ENCODE assay signal across 8 cellular contexts in genomic region chr11:13669544-13670488, GRCh38. TPM values are rescaled to one million over a fixed set of nuclear protein-coding genes. Genes with fewer than 3 reads are reported as not detected.
DNase-seq lines count a peak whose midpoint lies in the region; ATAC-seq and TF ChIP-seq lines count a peak whose summit lies in the region.

No MANE protein-coding gene starts in this region.

- peak overlapping the region; percentile 90 for H3K4me3 Mint-ChIP-seq in activated CD4-positive, alpha-beta memory T cell treated with anti-CD3 and anti-CD28 coated beads for 36 hours

- no peaks in the 10 kb centered on the region for H3K36me3 ChIP-seq in hepatocyte (replicated peaks; ENCODE audit: insufficient read depth, low read depth)
- no peaks in the 10 kb centered on the region for H3K36me3 ChIP-seq in subcutaneous abdominal adipose tissue (ENCODE audit: control insufficient read depth in 5 of 5, insufficient read depth in 5 of 5, low read length in 5 of 5)

- peaks cover 21% of the 10 kb centered on the region for H4K20me1 ChIP-seq in hepatocyte (ENCODE audit: insufficient read depth, poor library complexity, severe bottlenecking)

- peak overlapping the region; percentile 16 to 88 (median 78) for H3K9ac ChIP-seq in subcutaneous abdominal adipose tissue (ENCODE audit: low read length in 5 of 5)

- 62% methylated on average over 18 of the region's 18 CpGs for WGBS in hepatocyte (ENCODE audit: low lambda C conversion rate, missing lambda C conversion rate)

- H2AFZ ChIP-seq in hepatocyte = peak overlapping the region; percentile 41

- no peaks in the 10 kb centered on the region for H3K27me3 ChIP-seq in hepatocyte
- H3K27me3 ChIP-seq in subcutaneous abdominal adipose tissue (ENCODE audit: control insufficient read depth in 5 of 5, insufficient read depth in 4 of 5, low read length in 5 of 5) = no peaks in the 10 kb centered on the region

- POLR2A ChIA-PET in activated CD4-positive, alpha-beta memory T cell treated with anti-CD3 and anti-CD28 coated beads for 36 hours (lab: Charles Lee) = interaction anchor here (1.3 kb wide), 1 partner anchor 24 kb away, joined by 3 read pairs; no protein-coding TSS in a partner anchor

- no peaks in the 10 kb centered on the region for H3K27me3 Mint-ChIP-seq in activated CD4-positive, alpha-beta memory T cell treated with anti-CD3 and anti-CD28 coated beads for 36 hours

- H3K4me1 ChIP-seq in hepatocyte (ENCODE audit: insufficient read depth) = peaks cover 16% of the 10 kb centered on the region
- H3K4me1 ChIP-seq in subcutaneous abdominal adipose tissue (ENCODE audit: control insufficient read depth in 5 of 5, insufficient read depth in 5 of 5, low read length in 5 of 5) = peaks cover 2 to 26% (median 23%) of the 10 kb centered on the region in 5 donors

- H3K9me2 ChIP-seq in hepatocyte (replicated peaks; ENCODE audit: insufficient read depth) = no peaks in the 10 kb centered on the region

- CTCF ChIA-PET in activated CD4-positive, alpha-beta memory T cell treated with anti-CD3 and anti-CD28 coated beads for 36 hours (lab: Charles Lee) = interaction anchor here (1.0 kb wide), 1 partner anchor 182 kb away, joined by 4 read pairs; no protein-coding TSS in a partner anchor

- no peak for TF ChIP-seq CTCF in hepatocyte (IDR thresholded peaks at IDR 0.05; ENCODE audit: poor library complexity)

- H3K27ac ChIP-seq in hepatocyte = peak overlapping the region; percentile 82
- peak overlapping the region; percentile 71 for H3K27ac ChIP-seq in subcutaneous abdominal adipose tissue (ENCODE audit: low read depth, low read length)

- peaks cover 59% of the 10 kb centered on the region for H3K79me2 ChIP-seq in hepatocyte

- peak; percentile 30 for DNase-seq in Right ventricle myocardium inferior (ENCODE audit: missing footprints)
- no peak for DNase-seq in Right ventricle myocardium superior
- DNase-seq in activated CD4-positive, alpha-beta memory T cell treated with anti-CD3 and anti-CD28 coated beads for 36 hours = peak; percentile 29
- DNase-seq in hepatocyte (ENCODE audit: low spot score) = no peak
- DNase-seq in GM19240 (ENCODE audit: insufficient read length, low spot score) = no peak

- ATAC-seq in Right ventricle myocardium inferior = no peak
- ATAC-seq in Right ventricle myocardium superior (ENCODE audit: poor library complexity) = no peak
- ATAC-seq in GM18861 (IDR thresholded peaks at IDR 0.05; ENCODE audit: unreplicated experiment) = no peak
- no peak for ATAC-seq in HG03095 (IDR thresholded peaks at IDR 0.05; ENCODE audit: unreplicated experiment)

- peaks cover 12% of the 10 kb centered on the region for H3K36me3 Mint-ChIP-seq in activated CD4-positive, alpha-beta memory T cell treated with anti-CD3 and anti-CD28 coated beads for 36 hours

- H3K4me1 Mint-ChIP-seq in activated CD4-positive, alpha-beta memory T cell treated with anti-CD3 and anti-CD28 coated beads for 36 hours (ENCODE audit: low read depth) = peaks cover 45% of the 10 kb centered on the region

- peak overlapping the region; percentile 46 for H3K4me3 ChIP-seq in hepatocyte
- peak overlapping the region; percentile 71 to 89 (median 84) for H3K4me3 ChIP-seq in subcutaneous abdominal adipose tissue (ENCODE audit: low read depth in 1 of 5, low read length in 5 of 5)

- peak overlapping the region; percentile 87 for H3K27ac Mint-ChIP-seq in activated CD4-positive, alpha-beta memory T cell treated with anti-CD3 and anti-CD28 coated beads for 36 hours

- intact Hi-C loops in Right ventricle myocardium inferior (cut with DNase I) = loop anchor here (2.0 kb wide), 1 partner anchor 207 kb away; the partner anchor contains the start of gene BTBD10
- intact Hi-C loops in Right ventricle myocardium superior (cut with DNase I) = no loop called here
- intact Hi-C loops in activated CD4-positive, alpha-beta memory T cell treated with anti-CD3 and anti-CD28 coated beads for 36 hours (cut with micrococcal nuclease) = loop anchor here (2.0 to 10.0 kb wide), 6 partner anchors 199 to 998 kb away; partner anchors contain the start of genes BMAL1, SPON1 and TEAD1

- H3K9me3 Mint-ChIP-seq in activated CD4-positive, alpha-beta memory T cell treated with anti-CD3 and anti-CD28 coated beads for 36 hours = no peaks in the 10 kb centered on the region

- H3K9me3 ChIP-seq in hepatocyte (ENCODE audit: low read depth) (no peaks in the 10 kb centered on the region), subcutaneous abdominal adipose tissue (ENCODE audit: control insufficient read depth in 5 of 5, low read length in 5 of 5) (no peaks in the 10 kb centered on the region)

- H3K4me2 ChIP-seq in hepatocyte = peak overlapping the region; percentile 91

RNA-seq across cellular contexts. Expression of gene FAR1, which starts 1.3 kb away (rescaled TPM):
- total RNA-seq in Right ventricle myocardium inferior = 35.4 TPM
- total RNA-seq in Right ventricle myocardium superior = 35.3 TPM
- 10 to 100 TPM; 39.5 to 41.3 TPM for total RNA-seq in activated CD4-positive, alpha-beta memory T cell treated with anti-CD3 and anti-CD28 coated beads for 36 hours
- 70.9 and 71.4 TPM in 2 replicates for total RNA-seq in hepatocyte
- 21.7 and 23.7 TPM in 2 replicates for polyA plus RNA-seq in hepatocyte

Comparison
In these comparisons a context has a peak if more than half of its experiments do, and no peak if none do; other contexts are left out.
1. DNase-seq: peak in Right ventricle myocardium inferior (single experiment) and activated CD4-positive, alpha-beta memory T cell treated with anti-CD3 and anti-CD28 coated beads for 36 hours (single experiment); none in Right ventricle myocardium superior (single experiment), hepatocyte (single experiment) and GM19240 (single experiment).